Comparison of ENCODE assay signal across 12 cellular contexts in genomic region chr22:41028841-41029240, GRCh38.
DNase-seq lines count a peak whose midpoint lies in the region; ATAC-seq and TF ChIP-seq lines count a peak whose summit lies in the region.
"Had no signal": no experiment of that assay in that cellular context is flagged by ENCODE, and none has a peak within 500 bp of the region (broad histone marks: within the 10 kb centered on the region; RNA-seq: fewer than 3 reads in every experiment).

No MANE protein-coding gene starts in this region.

- no peak for ATAC-seq in GM19395 (IDR thresholded peaks at IDR 0.05; ENCODE audit: unreplicated experiment)
- ATAC-seq in effector memory CD8-positive, alpha-beta T cell (replicated peaks), result no peak

- DNase-seq in BJ (ENCODE audit: low read depth) (peak; percentile 83), NCI-H226 (peak; percentile 77), SHP77 treated with DMSO at 0.1 percent for 48 hours (lab: John Stamatoyannopoulos, UW) (no peak), prostate gland (ENCODE audit: low spot score) (no peak)
- no peak for DNase-seq in effector memory CD8-positive, alpha-beta T cell
- DNase-seq: erythroblast, naive B cell, NCI-H1694 had no signal

- H3K4me3 ChIP-seq in BJ (ENCODE audit: low read depth, low read length) (no peak overlapping the region), neutrophil (ENCODE audit: low read depth in 1 of 2, low read length in 1 of 2) (no peak overlapping the region), prostate gland (no peak overlapping the region)

- H3K36me3 Mint-ChIP-seq in dendritic cell treated with granulocyte-macrophage colony-stimulating factor and Interleukin-4, amounts not matched to agents 40 ng/mL and 50 ng/mL, for 4 days (ENCODE audit: low read depth), result no peaks in the 10 kb centered on the region
- H3K36me3 Mint-ChIP-seq in effector memory CD8-positive, alpha-beta T cell (ENCODE audit: insufficient read depth), result peaks cover 3% of the 10 kb centered on the region
- H3K36me3 Mint-ChIP-seq: naive B cell had no signal

- no peaks in the 10 kb centered on the region for H3K27me3 ChIP-seq in BJ (ENCODE audit: control insufficient read depth, insufficient read depth, low read length)
- H3K27me3 ChIP-seq in neutrophil, result no peaks in the 10 kb centered on the region
- H3K27me3 ChIP-seq in prostate gland (replicated peaks; ENCODE audit: insufficient read depth), result no peaks in the 10 kb centered on the region

- no peaks in the 10 kb centered on the region for H3K27me3 Mint-ChIP-seq in dendritic cell treated with granulocyte-macrophage colony-stimulating factor and Interleukin-4, amounts not matched to agents 40 ng/mL and 50 ng/mL, for 4 days
- no peaks in the 10 kb centered on the region for H3K27me3 Mint-ChIP-seq in effector memory CD8-positive, alpha-beta T cell
- H3K27me3 Mint-ChIP-seq: naive B cell had no signal

- no peak for TF ChIP-seq POLR2A in prostate gland (IDR thresholded peaks at IDR 0.05)

- CTCF ChIA-PET in BJ (lab: Yijun Ruan, JAX), result interaction anchor here (0.5 to 1.1 kb wide), 2 partner anchors 20 to 23 kb away, joined by 3 read pairs; no protein-coding TSS in a partner anchor

- peak overlapping the region; percentile 31 for H3K27ac Mint-ChIP-seq in dendritic cell treated with granulocyte-macrophage colony-stimulating factor and Interleukin-4, amounts not matched to agents 40 ng/mL and 50 ng/mL, for 4 days
- H3K27ac Mint-ChIP-seq in effector memory CD8-positive, alpha-beta T cell, result peak overlapping the region in 1 of 2 donors; percentile 82
- H3K27ac Mint-ChIP-seq: T-helper 2 cell treated with Interferon-gamma antibody and Interleukin-4, amounts not matched to agents 5 μg/mL and 100 μg/mL, for 36 hours had no signal

- H3K27ac ChIP-seq in neutrophil (peak overlapping the region; percentile 50), prostate gland (no peak overlapping the region)

- intact Hi-C loops in dendritic cell treated with granulocyte-macrophage colony-stimulating factor and Interleukin-4, amounts not matched to agents 40 ng/mL and 50 ng/mL, for 4 days (cut with micrococcal nuclease), result no loop called here
- intact Hi-C loops in prostate gland (cut with DNase I), result no loop called here

- TF ChIP-seq CTCF in BJ (IDR thresholded peaks at IDR 0.05; ENCODE audit: insufficient read depth, low read depth, low read length), result no peak
- no peak for TF ChIP-seq CTCF in neutrophil (IDR thresholded peaks at IDR 0.05)
- no peak for TF ChIP-seq CTCF in prostate gland (IDR thresholded peaks at IDR 0.05)

- no peaks in the 10 kb centered on the region for H3K9me3 Mint-ChIP-seq in dendritic cell treated with granulocyte-macrophage colony-stimulating factor and Interleukin-4, amounts not matched to agents 40 ng/mL and 50 ng/mL, for 4 days
- H3K9me3 Mint-ChIP-seq in effector memory CD8-positive, alpha-beta T cell, result no peaks in the 10 kb centered on the region
- H3K9me3 Mint-ChIP-seq: naive B cell; T-helper 2 cell treated with Interferon-gamma antibody and Interleukin-4, amounts not matched to agents 5 μg/mL and 100 μg/mL, for 36 hours had no signal

- H3K4me3 Mint-ChIP-seq in dendritic cell treated with granulocyte-macrophage colony-stimulating factor and Interleukin-4, amounts not matched to agents 40 ng/mL and 50 ng/mL, for 4 days, result no peak overlapping the region
- H3K4me3 Mint-ChIP-seq in effector memory CD8-positive, alpha-beta T cell, result no peak overlapping the region
- H3K4me3 Mint-ChIP-seq: naive B cell; T-helper 2 cell treated with Interferon-gamma antibody and Interleukin-4, amounts not matched to agents 5 μg/mL and 100 μg/mL, for 36 hours had no signal

- H3K36me3 ChIP-seq in BJ (ENCODE audit: control insufficient read depth, insufficient read depth, low read length) (no peaks in the 10 kb centered on the region), neutrophil (no peaks in the 10 kb centered on the region), prostate gland (no peaks in the 10 kb centered on the region)

- peaks cover 19 to 20% of the 10 kb centered on the region in 2 experiments for H3K4me1 ChIP-seq in neutrophil (ENCODE audit: control insufficient read depth in 1 of 2, insufficient read depth in 1 of 2, low read depth in 1 of 2, low read length in 1 of 2)
- H3K4me1 ChIP-seq in prostate gland (replicated peaks), result no peaks in the 10 kb centered on the region

- WGBS in prostate gland, result 80% methylated on average over 3 of the region's 3 CpGs

- peaks cover 16% of the 10 kb centered on the region for H3K4me1 Mint-ChIP-seq in dendritic cell treated with granulocyte-macrophage colony-stimulating factor and Interleukin-4, amounts not matched to agents 40 ng/mL and 50 ng/mL, for 4 days (ENCODE audit: low read depth)
- H3K4me1 Mint-ChIP-seq in effector memory CD8-positive, alpha-beta T cell (ENCODE audit: low read depth in 2 of 2), result no peaks in the 10 kb centered on the region
- H3K4me1 Mint-ChIP-seq: naive B cell had no signal

- POLR2A ChIA-PET in BJ (lab: Charles Lee), result no interaction called here

- no peaks in the 10 kb centered on the region for H3K9me3 ChIP-seq in neutrophil
- no peaks in the 10 kb centered on the region for H3K9me3 ChIP-seq in prostate gland

Comparison
In these comparisons a context has a peak if more than half of its experiments do, and no peak if none do; other contexts are left out.
1. DNase-seq: peak in BJ (single experiment) and NCI-H226 (single experiment); none in SHP77 treated with DMSO at 0.1 percent for 48 hours (single experiment), effector memory CD8-positive, alpha-beta T cell (0 of 3) and prostate gland (single experiment).